8 cellular contexts compared by ENCODE assay signal in genomic region chr4:74370912-74371311, GRCh38. TPM values are rescaled to one million over a fixed set of nuclear protein-coding genes. Genes with fewer than 3 reads are reported as not detected.
A peak's percentile ranks its signal among the peaks of the same experiment; 100 is the strongest.
DNase-seq lines count a peak whose midpoint lies in the region; ATAC-seq and TF ChIP-seq lines count a peak whose summit lies in the region.

No MANE protein-coding gene starts in this region.

- H3K27me3 Mint-ChIP-seq in CD4-positive, alpha-beta T cell = peaks cover 27% of the 10 kb centered on the region
- H3K27me3 Mint-ChIP-seq in stimulated activated naive CD8-positive, alpha-beta T cell treated with anti-CD3 and anti-CD28 coated beads, Interleukin-15, amount 100 ng/mL, for 72 hours = peaks cover 28% of the 10 kb centered on the region

- H3K27ac ChIP-seq in CD4-positive, alpha-beta T cell (ENCODE audit: low read depth, low read length) = no peak overlapping the region

- peak; percentile 36 for TF ChIP-seq CTCF in CD4-positive, alpha-beta T cell (IDR thresholded peaks at IDR 0.05)
- TF ChIP-seq CTCF in NB4 (IDR thresholded peaks at IDR 0.05; ENCODE audit: low read depth, low read length) = peak; percentile 70

- no peak overlapping the region for H3K4me3 Mint-ChIP-seq in CD4-positive, alpha-beta T cell
- no peak overlapping the region for H3K4me3 Mint-ChIP-seq in stimulated activated naive CD8-positive, alpha-beta T cell treated with anti-CD3 and anti-CD28 coated beads, Interleukin-15, amount 100 ng/mL, for 72 hours

- CTCF ChIA-PET in CD4-positive, alpha-beta T cell (lab: Charles Lee) = interaction anchor here (0.9 to 1.4 kb wide), 2 partner anchors 161 to 304 kb away, joined by 3 to 4 read pairs; no protein-coding TSS in a partner anchor

- H3K4me3 ChIP-seq in NB4 (ENCODE audit: low read depth, low read length) = no peak overlapping the region

- H3K27ac Mint-ChIP-seq in CD4-positive, alpha-beta T cell = no peak overlapping the region
- H3K27ac Mint-ChIP-seq in activated naive CD4-positive, alpha-beta T cell treated with anti-CD3 and anti-CD28 coated beads, Interleukin-2, amount 50 U/mL, for 72 hours = no peak overlapping the region
- H3K27ac Mint-ChIP-seq in stimulated activated naive CD8-positive, alpha-beta T cell treated with anti-CD3 and anti-CD28 coated beads, Interleukin-15, amount 100 ng/mL, for 72 hours = no peak overlapping the region

- H3K9me3 Mint-ChIP-seq in CD4-positive, alpha-beta T cell = no peaks in the 10 kb centered on the region
- no peaks in the 10 kb centered on the region for H3K9me3 Mint-ChIP-seq in activated naive CD4-positive, alpha-beta T cell treated with anti-CD3 and anti-CD28 coated beads, Interleukin-2, amount 50 U/mL, for 72 hours
- no peaks in the 10 kb centered on the region for H3K9me3 Mint-ChIP-seq in stimulated activated naive CD8-positive, alpha-beta T cell treated with anti-CD3 and anti-CD28 coated beads, Interleukin-15, amount 100 ng/mL, for 72 hours

- TF ChIP-seq POLR2A in GM18505 (IDR thresholded peaks at IDR 0.05; ENCODE audit: borderline replicate concordance, extremely low read depth, insufficient read depth, insufficient read length) (no peak), NB4 (IDR thresholded peaks at IDR 0.05; ENCODE audit: extremely low read depth, insufficient read length) (no peak)

- no peaks in the 10 kb centered on the region for H3K36me3 Mint-ChIP-seq in CD4-positive, alpha-beta T cell (ENCODE audit: low read depth)
- H3K36me3 Mint-ChIP-seq in activated naive CD4-positive, alpha-beta T cell treated with anti-CD3 and anti-CD28 coated beads, Interleukin-2, amount 50 U/mL, for 72 hours = no peaks in the 10 kb centered on the region

- peak; percentile 68 for ATAC-seq in CD4-positive, alpha-beta T cell (ENCODE audit: poor library complexity)
- ATAC-seq in GM18505 (IDR thresholded peaks at IDR 0.05; ENCODE audit: unreplicated experiment) = peak; percentile 86
- peak; percentile 86 for ATAC-seq in HG02759 (IDR thresholded peaks at IDR 0.05; ENCODE audit: unreplicated experiment)
- ATAC-seq in activated naive CD4-positive, alpha-beta T cell treated with anti-CD3 and anti-CD28 coated beads, Interleukin-2, amount 50 U/mL, for 72 hours = peak; percentile 79 to 88
- peak; percentile 74 for ATAC-seq in left ventricle myocardium superior
- ATAC-seq in stimulated activated naive CD8-positive, alpha-beta T cell treated with anti-CD3 and anti-CD28 coated beads, Interleukin-15, amount 100 ng/mL, for 72 hours = peak; percentile 95

- no peaks in the 10 kb centered on the region for H3K9me3 ChIP-seq in CD4-positive, alpha-beta T cell (ENCODE audit: control insufficient read depth, low read length)

- DNase-seq in CD4-positive, alpha-beta T cell = peak in 1 of 10 experiments; percentile 3
- DNase-seq in NB4 (ENCODE audit: low read depth) = peak; percentile 52
- DNase-seq in activated naive CD4-positive, alpha-beta T cell treated with anti-CD3 and anti-CD28 coated beads, Interleukin-2, amount 50 U/mL, for 72 hours (ENCODE audit: low spot score in 2 of 2) = peak in 1 of 2 donors; percentile 10
- DNase-seq in left ventricle myocardium superior = no peak
- peak; percentile 10 to 24 for DNase-seq in stimulated activated naive CD8-positive, alpha-beta T cell treated with anti-CD3 and anti-CD28 coated beads, Interleukin-15, amount 100 ng/mL, for 72 hours
- no peak for DNase-seq in NCI-H774 (lab: John Stamatoyannopoulos, UW)

- peaks cover 18% of the 10 kb centered on the region for H3K27me3 ChIP-seq in CD4-positive, alpha-beta T cell (ENCODE audit: control insufficient read depth, insufficient read depth, low read length)

- POLR2A ChIA-PET in CD4-positive, alpha-beta T cell (lab: Charles Lee) = no interaction called here

- no peaks in the 10 kb centered on the region for H3K4me1 Mint-ChIP-seq in CD4-positive, alpha-beta T cell (ENCODE audit: low read depth)
- H3K4me1 Mint-ChIP-seq in stimulated activated naive CD8-positive, alpha-beta T cell treated with anti-CD3 and anti-CD28 coated beads, Interleukin-15, amount 100 ng/mL, for 72 hours = no peaks in the 10 kb centered on the region

- intact Hi-C loops in CD4-positive, alpha-beta T cell (cut with DNase I, micrococcal nuclease) = no loop called here
- intact Hi-C loops in left ventricle myocardium superior (cut with micrococcal nuclease) = loop anchor here (5.0 to 10.0 kb wide), 2 partner anchors 74 to 301 kb away; partner anchors contain the start of gene AREG

RNA-seq across cellular contexts. Expression of gene EREG, which starts 6.0 kb away (rescaled TPM):
- under 1 TPM; 0.58 to 0.59 TPM for total RNA-seq in CD4-positive, alpha-beta T cell
- total RNA-seq in activated naive CD4-positive, alpha-beta T cell treated with anti-CD3 and anti-CD28 coated beads, Interleukin-2, amount 50 U/mL, for 72 hours = under 1 TPM in 1 of 2 donors, not detected in 1; 0.07 TPM
- total RNA-seq in left ventricle myocardium superior = 3.2 TPM

Comparison
In these comparisons a context has a peak if more than half of its experiments do, and no peak if none do; other contexts are left out.
1. DNase-seq: peak in NB4 (single experiment) and stimulated activated naive CD8-positive, alpha-beta T cell treated with anti-CD3 and anti-CD28 coated beads, Interleukin-15, amount 100 ng/mL, for 72 hours (2 of 2); none in left ventricle myocardium superior (single experiment) and NCI-H774 (single experiment).
2. Peak in every context shown above with its lines, with median percentiles within 50 percentile points of each other: ATAC-seq.